In genomic region chr3:158771982-158772381, GRCh38 we compare ENCODE assay signal across 17 cellular contexts. TPM values are rescaled to one million over a fixed set of nuclear protein-coding genes. Genes with fewer than 3 reads are reported as not detected.
"Had no signal": no experiment of that assay in that cellular context is flagged by ENCODE, and none has a peak within 500 bp of the region (broad histone marks: within the 10 kb centered on the region; RNA-seq: fewer than 3 reads in every experiment).

No MANE protein-coding gene starts in this region.

- H3K4me3 Mint-ChIP-seq: activated naive CD8-positive, alpha-beta T cell; dendritic cell treated with granulocyte-macrophage colony-stimulating factor and Interleukin-4, amounts not matched to agents 40 ng/mL and 50 ng/mL, for 4 days; effector memory CD8-positive, alpha-beta T cell; immature natural killer cell; stimulated activated naive CD8-positive, alpha-beta T cell treated with anti-CD3 and anti-CD28 coated beads, Interleukin-15, Interleukin-2, amounts not matched to agents 100 ng/mL and 50 ng/mL, for 24 hours; T-helper 17 cell had no signal

- H3K27ac ChIP-seq: brain microvascular endothelial cell, testis had no signal

- DNase-seq: activated effector memory CD4-positive, alpha-beta T cell treated with anti-CD3 and anti-CD28 coated beads, Interleukin-2, amount 50 U/mL, for 16 hours; activated T-cell treated with anti-CD3 and anti-CD28 coated beads, Interleukin-2, amount 50 U/mL, for 1 hour; amygdala; brain microvascular endothelial cell; cerebellar nuclear complex; effector memory CD8-positive, alpha-beta T cell; immature natural killer cell; left cardiac atrium; stimulated activated CD4-positive, alpha-beta T cell treated with anti-CD3 and anti-CD28 coated beads, Interleukin-15, amount 100 ng/mL, for 24 hours; stimulated activated CD4-positive, alpha-beta T cell treated with anti-CD3 and anti-CD28 coated beads, Interleukin-4, amount 100 ng/mL, for 24 hours; T-helper 17 cell; testis had no signal

- ATAC-seq: effector memory CD8-positive, alpha-beta T cell; left cardiac atrium; SK-N-SH treated with all-trans-retinoic acid at 6 μM for 48 hours; T-helper 17 cell had no signal

- H3K27me3 Mint-ChIP-seq: activated naive CD8-positive, alpha-beta T cell; dendritic cell treated with granulocyte-macrophage colony-stimulating factor and Interleukin-4, amounts not matched to agents 40 ng/mL and 50 ng/mL, for 4 days; effector memory CD8-positive, alpha-beta T cell; stimulated activated naive CD8-positive, alpha-beta T cell treated with anti-CD3 and anti-CD28 coated beads, Interleukin-15, Interleukin-2, amounts not matched to agents 100 ng/mL and 50 ng/mL, for 24 hours; T-helper 17 cell had no signal

- H3K4me3 ChIP-seq: testis had no signal

- H3K36me3 ChIP-seq: brain microvascular endothelial cell had no signal

- H3K9me3 Mint-ChIP-seq: dendritic cell treated with granulocyte-macrophage colony-stimulating factor and Interleukin-4, amounts not matched to agents 40 ng/mL and 50 ng/mL, for 4 days; effector memory CD8-positive, alpha-beta T cell; immature natural killer cell; stimulated activated naive CD8-positive, alpha-beta T cell treated with anti-CD3 and anti-CD28 coated beads, Interleukin-15, Interleukin-2, amounts not matched to agents 100 ng/mL and 50 ng/mL, for 24 hours had no signal

- H3K27me3 ChIP-seq: brain microvascular endothelial cell, testis had no signal

- H3K9me3 ChIP-seq: testis had no signal

- H3K27ac Mint-ChIP-seq: activated naive CD8-positive, alpha-beta T cell; dendritic cell treated with granulocyte-macrophage colony-stimulating factor and Interleukin-4, amounts not matched to agents 40 ng/mL and 50 ng/mL, for 4 days; effector memory CD8-positive, alpha-beta T cell; immature natural killer cell; stimulated activated naive CD8-positive, alpha-beta T cell treated with anti-CD3 and anti-CD28 coated beads, Interleukin-15, Interleukin-2, amounts not matched to agents 100 ng/mL and 50 ng/mL, for 24 hours; T-helper 17 cell had no signal

RNA-seq across cellular contexts. Expression of gene RARRES1, which starts 39.7 kb away (rescaled TPM):
- total RNA-seq: T-helper 17 cell had no signal
- polyA plus RNA-seq: immature natural killer cell, neural cell had no signal
